ENCODE assay signal across 12 cellular contexts in the genomic region with DNA sequence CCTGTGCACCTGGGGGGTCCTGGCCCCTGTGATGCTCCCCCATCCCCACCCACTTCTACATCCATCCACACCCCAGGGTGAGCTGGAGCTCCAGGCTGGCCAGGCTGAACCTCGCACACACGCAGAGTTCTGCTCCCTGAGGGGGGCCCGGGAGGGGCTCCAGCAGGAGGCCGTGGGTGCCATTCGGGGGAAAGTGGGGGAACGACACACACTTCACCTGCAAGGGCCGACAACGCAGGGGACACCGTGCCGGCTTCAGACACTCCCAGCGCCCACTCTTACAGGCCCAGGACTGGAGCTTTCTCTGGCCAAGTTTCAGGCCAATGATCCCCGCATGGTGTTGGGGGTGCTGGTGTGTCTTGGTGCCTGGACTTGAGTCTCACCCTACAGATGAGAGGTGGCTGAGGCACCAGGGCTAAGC. TPM values are rescaled to one million over a fixed set of nuclear protein-coding genes. Genes with fewer than 3 reads are reported as not detected.
DNase-seq lines count a peak whose midpoint lies in the region; ATAC-seq, FAIRE-seq and TF ChIP-seq lines count a peak whose summit lies in the region.
"Had no signal": no experiment of that assay in that cellular context is flagged by ENCODE, and none has a peak within 500 bp of the region (broad histone marks: within the 10 kb centered on the region; RNA-seq: fewer than 3 reads in every experiment).

No MANE protein-coding gene starts in this region.

- no peak for TF ChIP-seq POLR2A in A549 (IDR thresholded peaks at IDR 0.05; ENCODE audit: low read length)
- TF ChIP-seq POLR2A in H1 (IDR thresholded peaks at IDR 0.05; ENCODE audit: control extremely low read depth in 1 of 2, low read depth in 2 of 2, low read length in 2 of 2) = no peak

- no peak overlapping the region for H3K4ac ChIP-seq in H1 (replicated peaks; ENCODE audit: insufficient read length, low read depth, low read length)

- CTCF ChIA-PET in A549 (lab: Yijun Ruan, JAX) = interaction anchor here (0.6 to 20.1 kb wide), 27 partner anchors 8 to 233 kb away, joined by 3 to 599 read pairs (median 6); a partner anchor contains a TSS
- CTCF ChIA-PET in H1 (lab: Charles Lee; ENCODE audit: partially characterized antibody) = interaction anchor here (0.6 to 15.4 kb wide), 25 partner anchors 8 to 229 kb away, joined by 3 to 395 read pairs (median 3); a partner anchor contains a TSS

- no peak for TF ChIP-seq EP300 in A549 (IDR thresholded peaks at IDR 0.05)
- TF ChIP-seq EP300 in H1 (IDR thresholded peaks at IDR 0.05; ENCODE audit: borderline replicate concordance in 1 of 2, low read depth in 2 of 2, low read length in 2 of 2) = no peak

- no peak overlapping the region; the same call in 1 of the 2 replicates for H3K18ac ChIP-seq in H1 (ENCODE audit: extremely low read depth, low read length)

- FAIRE-seq in A549 (lab: Jason Lieb, UNC) (no peak), H1 (lab: Jason Lieb, UNC) (no peak)

- H3K4me1 Mint-ChIP-seq in IgD-negative memory B cell = peaks cover 4 to 10% (median 6%) of the 10 kb centered on the region in 3 donors

- H3K4me1 ChIP-seq in A549 = peaks cover 50% of the 10 kb centered on the region
- peaks cover 0 to 19% (median 12%) of the 10 kb centered on the region in 4 experiments; a peak in 5 of 7 replicates for H3K4me1 ChIP-seq in H1 (replicated peaks in 1 of 4; ENCODE audit: control insufficient read depth in 3 of 4, insufficient read depth in 4 of 4, low read length in 3 of 4)

- TF ChIP-seq CTCF in A549 (IDR thresholded peaks at IDR 0.05) (no peak), H1 (IDR thresholded peaks at IDR 0.05; ENCODE audit: control extremely low read depth in 1 of 3, insufficient read depth in 1 of 3, low read depth in 1 of 3, low read length in 3 of 3) (no peak)

- H3K9me3 ChIP-seq in A549 (no peaks in the 10 kb centered on the region), H1 (ENCODE audit: insufficient read depth in 2 of 2, low read depth in 1 of 2, low read length in 1 of 2) (no peaks in the 10 kb centered on the region), MG63 (no peaks in the 10 kb centered on the region)

- H3K79me1 ChIP-seq in H1 (ENCODE audit: low read depth, low read length) = no peaks in the 10 kb centered on the region

- peaks cover 7% of the 10 kb centered on the region; the same call in 1 of the 2 replicates for H3K23me2 ChIP-seq in H1 (ENCODE audit: low read depth, low read length)

- no peaks in the 10 kb centered on the region for H3K79me2 ChIP-seq in H1 (ENCODE audit: control insufficient read depth in 1 of 2, insufficient read depth in 2 of 2, low read length in 2 of 2)

- POLR2A ChIA-PET in A549 (lab: Yijun Ruan, JAX) = interaction anchor here (0.6 to 2.5 kb wide), 2 partner anchors 21 to 32 kb away, joined by 3 to 14 read pairs; a partner anchor contains a TSS
- POLR2A ChIA-PET in H1 (lab: Charles Lee; ENCODE audit: partially characterized antibody) = interaction anchor here (1.1 to 13.2 kb wide), 10 partner anchors 9 to 82 kb away, joined by 3 to 216 read pairs (median 8); a partner anchor contains a TSS

- WGBS in A549 (ENCODE audit: missing lambda C conversion rate) = 88% methylated on average over 8 of the region's 12 CpGs
- 96% methylated on average over 12 of the region's 12 CpGs; no CpG with 5 or more reads in 1 of the 2 experiments for WGBS in H1 (ENCODE audit: extremely low coverage in 1 of 2, insufficient coverage in 1 of 2, insufficient read length in 1 of 2, insufficient replicate concordance in 2 of 2, low coverage in 1 of 2, low lambda C conversion rate in 2 of 2, missing lambda C conversion rate in 1 of 2), 2 experiments

- no peaks in the 10 kb centered on the region for H4K20me1 ChIP-seq in H1 (replicated peaks in 1 of 2; ENCODE audit: control insufficient read depth in 1 of 2, insufficient read depth in 2 of 2, low read length in 2 of 2)

- peak overlapping the region; percentile 60; the same call in 1 of the 2 replicates for H2BK12ac ChIP-seq in H1 (ENCODE audit: low read depth, low read length)

- H3K23ac ChIP-seq in H1 (ENCODE audit: insufficient read length) = no peak overlapping the region

- H3K27me3 Mint-ChIP-seq in IgD-negative memory B cell = peaks cover 3% of the 10 kb centered on the region

- H2BK120ac ChIP-seq in H1 (replicated peaks; ENCODE audit: low read depth, low read length) = no peak overlapping the region

- ATAC-seq in A549 = peak; percentile 13 to 20
- no peak for ATAC-seq in GM21423 (IDR thresholded peaks at IDR 0.05; ENCODE audit: unreplicated experiment)
- no peak for ATAC-seq in GM19324 (IDR thresholded peaks at IDR 0.05; ENCODE audit: low FRiP score, unreplicated experiment)
- no peak for ATAC-seq in HG02798 (IDR thresholded peaks at IDR 0.05; ENCODE audit: poor library complexity, unreplicated experiment)

- H4K8ac ChIP-seq in H1 (ENCODE audit: extremely low read depth, insufficient read depth, low read length) = no peak overlapping the region

- 0 out of 2 replicates have a peak overlapping the region, but pooled peaks have one; percentile 81 for H2BK15ac ChIP-seq in H1 (ENCODE audit: low read length)

- H3K27me3 ChIP-seq in H1 (replicated peaks in 1 of 4; ENCODE audit: control insufficient read depth in 3 of 4, extremely low read depth in 1 of 4, insufficient read depth in 3 of 4, low read length in 3 of 4) (peaks cover 0 to 2% (median 0%) of the 10 kb centered on the region in 4 experiments; a peak in 1 of 7 replicates), MG63 (no peaks in the 10 kb centered on the region)

- no peak for DNase-seq in A549 (ENCODE audit: low read depth in 1 of 2, low spot score in 1 of 2)
- no peak for DNase-seq in H1 (ENCODE audit: low read depth in 1 of 2, low spot score in 2 of 2)
- peak; percentile 80 for DNase-seq in posterior vena cava (ENCODE audit: low spot score)
- no peak for DNase-seq in MG63
- DNase-seq: NCI-H1105, SHP77 treated with DMSO at 0.1 percent for 48 hours had no signal

- H3K36me3 ChIP-seq in H1 (ENCODE audit: control insufficient read depth in 2 of 4, insufficient read depth in 4 of 4, low read length in 3 of 4) = no peaks in the 10 kb centered on the region
- no peaks in the 10 kb centered on the region for H3K36me3 ChIP-seq in MG63

- no peak overlapping the region for H2AFZ ChIP-seq in H1 (ENCODE audit: low read length)

- TF ChIP-seq RAD21 in A549 (conservative IDR thresholded peaks at IDR 0.05 in 1 of 2, IDR thresholded peaks at IDR 0.05 in 1 of 2) = no peak
- no peak for TF ChIP-seq RAD21 in H1 (IDR thresholded peaks at IDR 0.05 in 1 of 2, conservative IDR thresholded peaks at IDR 0.05 in 1 of 2; ENCODE audit: low read depth in 2 of 2, low read length in 2 of 2)

- no peak overlapping the region for H3K9ac ChIP-seq in H1 (replicated peaks in 1 of 4; ENCODE audit: extremely low read depth in 1 of 4, low read depth in 3 of 4, low read length in 3 of 4)

- H2BK5ac ChIP-seq in H1 (ENCODE audit: low read depth, low read length) = peak overlapping the region; percentile 40; the same call in 1 of the 2 replicates

- H3K36me3 Mint-ChIP-seq in IgD-negative memory B cell = no peaks in the 10 kb centered on the region
- H3K36me3 Mint-ChIP-seq: naive thymus-derived CD4-positive, alpha-beta T cell had no signal

- peak overlapping the region; percentile 79 to 93 for H3K27ac ChIP-seq in A549
- H3K27ac ChIP-seq in H1 (ENCODE audit: low read depth, low read length) = no peak overlapping the region

- H3K4me3 ChIP-seq in A549 = no peak overlapping the region
- no peak overlapping the region for H3K4me3 ChIP-seq in H1 (ENCODE audit: extremely low read depth in 1 of 4, insufficient read depth in 2 of 4, low read depth in 3 of 4, low read length in 4 of 4)
- no peak overlapping the region for H3K4me3 ChIP-seq in MG63

- intact Hi-C loops in posterior vena cava (cut with DNase I) = loop anchor here (10.0 kb wide), 2 partner anchors 62 to 172 kb away; no protein-coding TSS in a partner anchor

- no peak overlapping the region for H3K14ac ChIP-seq in H1 (ENCODE audit: insufficient read length)

- peak overlapping the region; percentile 30 for H4K5ac ChIP-seq in H1 (ENCODE audit: insufficient read length, low read depth, low read length)

- peak overlapping the region; percentile 82; the same call in 1 of the 2 replicates for H2AK5ac ChIP-seq in H1 (ENCODE audit: low read depth, low read length)

- no peak overlapping the region for H3K56ac ChIP-seq in H1 (replicated peaks; ENCODE audit: insufficient read length, low read depth, low read length)

- peak overlapping the region; percentile 63 for H3K4me2 ChIP-seq in A549
- H3K4me2 ChIP-seq in H1 (ENCODE audit: insufficient read depth in 1 of 2, low read depth in 2 of 2, low read length in 2 of 2) = peak overlapping the region in 1 of 2 experiments; percentile 84; a peak in 1 of 4 replicates

- no peak overlapping the region for H3K27ac Mint-ChIP-seq in IgD-negative memory B cell
- H3K27ac Mint-ChIP-seq: dendritic cell treated with granulocyte-macrophage colony-stimulating factor and Interleukin-4, amounts not matched to agents 40 ng/mL and 50 ng/mL, for 4 days had no signal

- no peaks in the 10 kb centered on the region for H3K9me3 Mint-ChIP-seq in IgD-negative memory B cell
- H3K9me3 Mint-ChIP-seq: dendritic cell treated with granulocyte-macrophage colony-stimulating factor and Interleukin-4, amounts not matched to agents 40 ng/mL and 50 ng/mL, for 4 days had no signal

- peak overlapping the region in 3 of 4 donors; percentile 23 to 80 (median 29) for H3K4me3 Mint-ChIP-seq in IgD-negative memory B cell
- H3K4me3 Mint-ChIP-seq: dendritic cell treated with granulocyte-macrophage colony-stimulating factor and Interleukin-4, amounts not matched to agents 40 ng/mL and 50 ng/mL, for 4 days had no signal

- no peak overlapping the region for H2BK20ac ChIP-seq in H1 (ENCODE audit: low read length)

- H4K91ac ChIP-seq in H1 (replicated peaks; ENCODE audit: insufficient read length, low read length) = peak overlapping the region; percentile 73

RNA-seq across cellular contexts. Expression of a gene that starts 20.0 kb away (rescaled TPM):
- polyA plus RNA-seq in A549 (2011; rRNA removed) (287 and 296 TPM in 2 replicates), A549 (2017; fragmentation: RNase III; extraction: RNeasy Plus Mini Kit Qiagen cat#74134 plus additional on column Dnase treatment) (386 to 392 TPM (median 391 TPM) in 3 replicates), IgD-negative memory B cell (246 TPM), H1 (2011; rRNA removed) (265 and 293 TPM in 2 replicates)
- 443 and 463 TPM in 2 replicates for polyA plus RNA-seq in A549 (2012; cell fraction: cytosol; rRNA removed)
- polyA plus RNA-seq in A549 (2012; cell fraction: nucleus; rRNA removed) = 406 and 442 TPM in 2 replicates
- 132 and 159 TPM in 2 replicates for polyA minus RNA-seq in A549 (2011; rRNA and poly(A)+ RNA removed)
- total RNA-seq in H1 (2021; fragmentation: NEBNext Ultra II Directional; extraction: Animal tissue kit (Norgen Biotek cat#: 25700)) = 302 and 308 TPM in 2 replicates
- polyA plus RNA-seq in H1 (2011; cell fraction: cytosol; rRNA removed) = 348 TPM
- 319 TPM for polyA plus RNA-seq in H1 (2011; cell fraction: nucleus; rRNA removed)
- 296 to 332 TPM (median 325 TPM) in 4 replicates for polyA plus RNA-seq in H1 (2012, experiment 1 of 2)
- polyA plus RNA-seq in H1 (2012, experiment 2 of 2) = 421 TPM
- 240 TPM for polyA plus RNA-seq in H1 (2013, experiment 1 of 2)
- 235 TPM for polyA plus RNA-seq in H1 (2013, experiment 2 of 2)
- polyA minus RNA-seq in H1 (2011; rRNA and poly(A)+ RNA removed) = 114 and 141 TPM in 2 replicates
- polyA minus RNA-seq in H1 (2011; cell fraction: cytosol; rRNA and poly(A)+ RNA removed) = 161 TPM
- 71.4 TPM for polyA minus RNA-seq in H1 (2011; cell fraction: nucleus; rRNA and poly(A)+ RNA removed)
- 100 to 1,000 TPM in 1 of 2 donors, 10 to 100 TPM in 1; 76.8 to 109 TPM for total RNA-seq in posterior vena cava
- 200 and 209 TPM in 2 replicates for total RNA-seq in MG63 (2014; rRNA removed; shearing (Covaris generic); ENCODE audit: low replicate concordance)

RNA-seq across cellular contexts. Expression of a gene that starts 21.3 kb away (rescaled TPM):
- polyA plus RNA-seq in A549 (2011; rRNA removed) (60.7 and 69.9 TPM in 2 replicates), A549 (2017; fragmentation: RNase III; extraction: RNeasy Plus Mini Kit Qiagen cat#74134 plus additional on column Dnase treatment) (144 to 163 TPM (median 154 TPM) in 3 replicates), IgD-negative memory B cell (17.3 TPM), H1 (2011; rRNA removed) (57.0 and 65.3 TPM in 2 replicates)
- 99.7 and 117 TPM in 2 replicates for polyA plus RNA-seq in A549 (2012; cell fraction: cytosol; rRNA removed)
- polyA plus RNA-seq in A549 (2012; cell fraction: nucleus; rRNA removed) = 612 and 775 TPM in 2 replicates
- 56.6 and 63.8 TPM in 2 replicates for polyA minus RNA-seq in A549 (2011; rRNA and poly(A)+ RNA removed)
- 38.5 and 44.3 TPM in 2 replicates for total RNA-seq in H1 (2021; fragmentation: NEBNext Ultra II Directional; extraction: Animal tissue kit (Norgen Biotek cat#: 25700))
- polyA plus RNA-seq in H1 (2011; cell fraction: cytosol; rRNA removed) = 62.3 TPM
- 176 TPM for polyA plus RNA-seq in H1 (2011; cell fraction: nucleus; rRNA removed)
- polyA plus RNA-seq in H1 (2012, experiment 1 of 2) = 53.1 to 74.7 TPM (median 60.2 TPM) in 4 replicates
- polyA plus RNA-seq in H1 (2012, experiment 2 of 2) = 39.4 TPM
- polyA plus RNA-seq in H1 (2013, experiment 1 of 2) = 35.7 TPM
- 35.5 TPM for polyA plus RNA-seq in H1 (2013, experiment 2 of 2)
- 16.3 and 16.5 TPM in 2 replicates for polyA minus RNA-seq in H1 (2011; rRNA and poly(A)+ RNA removed)
- polyA minus RNA-seq in H1 (2011; cell fraction: cytosol; rRNA and poly(A)+ RNA removed) = 23.9 TPM
- 34.5 TPM for polyA minus RNA-seq in H1 (2011; cell fraction: nucleus; rRNA and poly(A)+ RNA removed)
- total RNA-seq in posterior vena cava = 10 to 100 TPM; 23.8 to 38.3 TPM
- total RNA-seq in MG63 (2014; rRNA removed; shearing (Covaris generic); ENCODE audit: low replicate concordance) = 10.7 and 23.4 TPM in 2 replicates

RNA-seq across cellular contexts. Expression of a gene that starts 31.7 kb away (rescaled TPM):
- polyA plus RNA-seq in A549 (2011; rRNA removed) (15.1 and 15.2 TPM in 2 replicates), A549 (2017; fragmentation: RNase III; extraction: RNeasy Plus Mini Kit Qiagen cat#74134 plus additional on column Dnase treatment) (10.2 to 11.2 TPM (median 10.8 TPM) in 3 replicates), IgD-negative memory B cell (35.6 TPM), H1 (2011; rRNA removed) (16.3 and 21.4 TPM in 2 replicates)
- 14.8 and 17.8 TPM in 2 replicates for polyA plus RNA-seq in A549 (2012; cell fraction: cytosol; rRNA removed)
- 26.2 and 27.0 TPM in 2 replicates for polyA plus RNA-seq in A549 (2012; cell fraction: nucleus; rRNA removed)
- polyA minus RNA-seq in A549 (2011; rRNA and poly(A)+ RNA removed) = 4.3 and 6.7 TPM in 2 replicates
- total RNA-seq in H1 (2021; fragmentation: NEBNext Ultra II Directional; extraction: Animal tissue kit (Norgen Biotek cat#: 25700)) = 7.3 and 8.0 TPM in 2 replicates
- polyA plus RNA-seq in H1 (2011; cell fraction: cytosol; rRNA removed) = 24.0 TPM
- 32.5 TPM for polyA plus RNA-seq in H1 (2011; cell fraction: nucleus; rRNA removed)
- polyA plus RNA-seq in H1 (2012, experiment 1 of 2) = 12.5 to 17.4 TPM (median 13.9 TPM) in 4 replicates
- 12.3 TPM for polyA plus RNA-seq in H1 (2012, experiment 2 of 2)
- 12.2 TPM for polyA plus RNA-seq in H1 (2013, experiment 1 of 2)
- polyA plus RNA-seq in H1 (2013, experiment 2 of 2) = 11.8 TPM
- polyA minus RNA-seq in H1 (2011; rRNA and poly(A)+ RNA removed) = 5.8 and 7.8 TPM in 2 replicates
- 3.7 TPM for polyA minus RNA-seq in H1 (2011; cell fraction: cytosol; rRNA and poly(A)+ RNA removed)
- 10.1 TPM for polyA minus RNA-seq in H1 (2011; cell fraction: nucleus; rRNA and poly(A)+ RNA removed)
- 10 to 100 TPM; 13.5 to 19.3 TPM for total RNA-seq in posterior vena cava
- total RNA-seq in MG63 (2014; rRNA removed; shearing (Covaris generic); ENCODE audit: low replicate concordance) = 32.4 and 98.7 TPM in 2 replicates

RNA-seq across cellular contexts. Expression of a gene that starts 32.3 kb away (rescaled TPM):
- 16.0 and 17.3 TPM in 2 replicates for polyA plus RNA-seq in A549 (2011; rRNA removed)
- polyA plus RNA-seq in A549 (2012; cell fraction: cytosol; rRNA removed) = 37.1 and 40.4 TPM in 2 replicates
- 54.3 and 74.9 TPM in 2 replicates for polyA plus RNA-seq in A549 (2012; cell fraction: nucleus; rRNA removed)
- polyA plus RNA-seq in A549 (2017; fragmentation: RNase III; extraction: RNeasy Plus Mini Kit Qiagen cat#74134 plus additional on column Dnase treatment) = 23.5 to 25.8 TPM (median 24.0 TPM) in 3 replicates
- polyA minus RNA-seq in A549 (2011; rRNA and poly(A)+ RNA removed) = 17.0 and 19.7 TPM in 2 replicates
- polyA plus RNA-seq in IgD-negative memory B cell = 25.6 TPM
- 53.7 and 58.4 TPM in 2 replicates for total RNA-seq in H1 (2021; fragmentation: NEBNext Ultra II Directional; extraction: Animal tissue kit (Norgen Biotek cat#: 25700))
- polyA plus RNA-seq in H1 (2011; rRNA removed) = 47.3 and 64.7 TPM in 2 replicates
- 56.1 TPM for polyA plus RNA-seq in H1 (2011; cell fraction: cytosol; rRNA removed)
- polyA plus RNA-seq in H1 (2011; cell fraction: nucleus; rRNA removed) = 53.5 TPM
- 30.0 to 53.4 TPM (median 44.3 TPM) in 4 replicates for polyA plus RNA-seq in H1 (2012, experiment 1 of 2)
- polyA plus RNA-seq in H1 (2012, experiment 2 of 2) = 49.0 TPM
- polyA plus RNA-seq in H1 (2013, experiment 1 of 2) = 21.9 TPM
- polyA plus RNA-seq in H1 (2013, experiment 2 of 2) = 22.9 TPM
- polyA minus RNA-seq in H1 (2011; rRNA and poly(A)+ RNA removed) = 24.3 and 26.2 TPM in 2 replicates
- polyA minus RNA-seq in H1 (2011; cell fraction: cytosol; rRNA and poly(A)+ RNA removed) = 30.0 TPM
- 31.6 TPM for polyA minus RNA-seq in H1 (2011; cell fraction: nucleus; rRNA and poly(A)+ RNA removed)
- total RNA-seq in posterior vena cava = 10 to 100 TPM; 22.9 to 25.5 TPM
- 14.8 and 34.6 TPM in 2 replicates for total RNA-seq in MG63 (2014; rRNA removed; shearing (Covaris generic); ENCODE audit: low replicate concordance)

RNA-seq across cellular contexts. Expression of a gene that starts 50.0 kb away (rescaled TPM):
- polyA plus RNA-seq in A549 (2011; rRNA removed) (14.5 and 16.8 TPM in 2 replicates), A549 (2017; fragmentation: RNase III; extraction: RNeasy Plus Mini Kit Qiagen cat#74134 plus additional on column Dnase treatment) (41.9 to 43.5 TPM (median 43.1 TPM) in 3 replicates), IgD-negative memory B cell (30.7 TPM), H1 (2011; rRNA removed) (54.8 and 101 TPM in 2 replicates)
- polyA plus RNA-seq in A549 (2012; cell fraction: cytosol; rRNA removed) = 82.8 and 96.7 TPM in 2 replicates
- 296 and 428 TPM in 2 replicates for polyA plus RNA-seq in A549 (2012; cell fraction: nucleus; rRNA removed)
- polyA minus RNA-seq in A549 (2011; rRNA and poly(A)+ RNA removed) = 8.6 and 9.5 TPM in 2 replicates
- total RNA-seq in H1 (2021; fragmentation: NEBNext Ultra II Directional; extraction: Animal tissue kit (Norgen Biotek cat#: 25700)) = 47.5 and 54.9 TPM in 2 replicates
- 97.6 TPM for polyA plus RNA-seq in H1 (2011; cell fraction: cytosol; rRNA removed)
- polyA plus RNA-seq in H1 (2011; cell fraction: nucleus; rRNA removed) = 235 TPM
- 34.4 to 62.1 TPM (median 53.0 TPM) in 4 replicates for polyA plus RNA-seq in H1 (2012, experiment 1 of 2)
- 39.0 TPM for polyA plus RNA-seq in H1 (2012, experiment 2 of 2)
- polyA plus RNA-seq in H1 (2013, experiment 1 of 2) = 46.9 TPM
- polyA plus RNA-seq in H1 (2013, experiment 2 of 2) = 40.6 TPM
- polyA minus RNA-seq in H1 (2011; rRNA and poly(A)+ RNA removed) = 17.0 and 20.4 TPM in 2 replicates
- 19.2 TPM for polyA minus RNA-seq in H1 (2011; cell fraction: cytosol; rRNA and poly(A)+ RNA removed)
- 49.0 TPM for polyA minus RNA-seq in H1 (2011; cell fraction: nucleus; rRNA and poly(A)+ RNA removed)
- total RNA-seq in posterior vena cava = 10 to 100 TPM; 33.0 to 38.8 TPM
- 46.1 and 80.1 TPM in 2 replicates for total RNA-seq in MG63 (2014; rRNA removed; shearing (Covaris generic); ENCODE audit: low replicate concordance)

Comparison
In these comparisons a context has a peak if more than half of its experiments do, and no peak if none do; other contexts are left out.
1. ATAC-seq: peak in A549 (2 of 2); none in GM21423 (single experiment), GM19324 (single experiment) and HG02798 (single experiment).